14 cellular contexts compared by ENCODE assay signal in genomic region chr1:41902669-41903068, GRCh38. TPM values are rescaled to one million over a fixed set of nuclear protein-coding genes. Genes with fewer than 3 reads are reported as not detected.
A peak's percentile ranks its signal among the peaks of the same experiment; 100 is the strongest.
DNase-seq lines count a peak whose midpoint lies in the region; ATAC-seq and TF ChIP-seq lines count a peak whose summit lies in the region.
"Had no signal": no experiment of that assay in that cellular context is flagged by ENCODE, and none has a peak within 500 bp of the region (broad histone marks: within the 10 kb centered on the region; RNA-seq: fewer than 3 reads in every experiment).

No MANE protein-coding gene starts in this region.

- H3K27ac ChIP-seq in PC-3 (ENCODE audit: low read length): peak overlapping the region; percentile 80; the same call in 1 of the 2 replicates
- peak overlapping the region; percentile 63 for H3K27ac ChIP-seq in trophoblast cell (ENCODE audit: low read depth, low read length)
- no peak overlapping the region for H3K27ac ChIP-seq in gastrocnemius medialis
- no peak overlapping the region for H3K27ac ChIP-seq in sigmoid colon
- H3K27ac ChIP-seq: transverse colon had no signal

- POLR2A ChIA-PET in PC-3 (lab: Charles Lee; ENCODE audit: unreplicated experiment): no interaction called here

- H3K9me3 Mint-ChIP-seq in activated T-cell treated with anti-CD3 and anti-CD28 coated beads, Interleukin-2, amount 50 U/mL, for 4 hours: no peaks in the 10 kb centered on the region
- no peaks in the 10 kb centered on the region for H3K9me3 Mint-ChIP-seq in central memory CD8-positive, alpha-beta T cell
- H3K9me3 Mint-ChIP-seq: stimulated activated memory B cell treated with anti-CD40 and anti-IgM and Interleukin-4, amounts not matched to agents 10 μg/mL and 1 μg/mL and 100 μg/mL, for 72 hours had no signal

- H3K4me2 ChIP-seq in PC-3 (ENCODE audit: low read length) (peak overlapping the region; percentile 78), trophoblast cell (ENCODE audit: low read length) (peak overlapping the region; percentile 18)

- no peak overlapping the region for H4K12ac ChIP-seq in trophoblast cell (ENCODE audit: low read depth, low read length)

- peak overlapping the region; percentile 56 for H3K14ac ChIP-seq in trophoblast cell (ENCODE audit: low read length)

- H3K9ac ChIP-seq in PC-3 (ENCODE audit: low read length) (no peak overlapping the region), trophoblast cell (ENCODE audit: low read length) (no peak overlapping the region)

- no CpG with 5 or more reads among the region's 8 CpGs for WGBS in trophoblast cell (ENCODE audit: extremely low coverage, insufficient coverage, insufficient read length)
- 74 to 79% methylated on average over 8 of the region's 8 CpGs for WGBS in sigmoid colon, 2 donors

- H3K4ac ChIP-seq in trophoblast cell (ENCODE audit: low read depth, low read length): no peak overlapping the region

- peak overlapping the region; percentile 89 for H2BK12ac ChIP-seq in trophoblast cell (ENCODE audit: low read length)

- H3K9me2 ChIP-seq in PC-3 (replicated peaks; ENCODE audit: low read length): no peaks in the 10 kb centered on the region

- peak overlapping the region; percentile 2 for H3K4me3 Mint-ChIP-seq in activated T-cell treated with anti-CD3 and anti-CD28 coated beads, Interleukin-2, amount 50 U/mL, for 4 hours
- peak overlapping the region; percentile 12 for H3K4me3 Mint-ChIP-seq in central memory CD8-positive, alpha-beta T cell
- H3K4me3 Mint-ChIP-seq: stimulated activated memory B cell treated with anti-CD40 and anti-IgM and Interleukin-4, amounts not matched to agents 10 μg/mL and 1 μg/mL and 100 μg/mL, for 72 hours had no signal

- H2AFZ ChIP-seq in PC-3 (ENCODE audit: low read length): no peak overlapping the region
- no peak overlapping the region for H2AFZ ChIP-seq in trophoblast cell (ENCODE audit: insufficient read depth, low read length, poor library complexity)

- no peak for TF ChIP-seq EP300 in sigmoid colon (IDR thresholded peaks at IDR 0.05)

- H3K79me1 ChIP-seq in trophoblast cell (ENCODE audit: low read length): peaks cover 25% of the 10 kb centered on the region

- CTCF ChIA-PET in PC-3 (lab: Charles Lee): no interaction called here

- in situ Hi-C loops in gastrocnemius medialis (cut with MboI; ENCODE audit: low sequenced_read_pairs in 4 of 4): no loop called here

- H3K27ac Mint-ChIP-seq in central memory CD8-positive, alpha-beta T cell (ENCODE audit: low read depth): peak overlapping the region; percentile 67
- H3K27ac Mint-ChIP-seq: stimulated activated memory B cell treated with anti-CD40 and anti-IgM and Interleukin-4, amounts not matched to agents 10 μg/mL and 1 μg/mL and 100 μg/mL, for 72 hours had no signal

- H4K8ac ChIP-seq in trophoblast cell (ENCODE audit: low read depth, low read length): peak overlapping the region; percentile 55

- intact Hi-C loops in PC-3 (cut with micrococcal nuclease) (loop anchor here (5.0 kb wide), 2 partner anchors 40 to 60 kb away; no protein-coding TSS in a partner anchor), gastrocnemius medialis (cut with DNase I; ENCODE audit: low total_unique reads) (no loop called here), sigmoid colon (cut with DNase I) (loop anchor here (10.0 kb wide), 1 partner anchor 1392 kb away; no protein-coding TSS in a partner anchor)

- H4K91ac ChIP-seq in trophoblast cell (ENCODE audit: low read depth, low read length): peak overlapping the region; percentile 90

- TF ChIP-seq CTCF in PC-3 (conservative IDR thresholded peaks at IDR 0.05; ENCODE audit: low read depth, low read length) (no peak), gastrocnemius medialis (IDR thresholded peaks at IDR 0.05 in 4 of 5, conservative IDR thresholded peaks at IDR 0.05 in 1 of 5) (no peak), sigmoid colon (IDR thresholded peaks at IDR 0.05) (no peak)

- no peaks in the 10 kb centered on the region for H3K27me3 Mint-ChIP-seq in activated T-cell treated with anti-CD3 and anti-CD28 coated beads, Interleukin-2, amount 50 U/mL, for 4 hours (ENCODE audit: low read depth)
- no peaks in the 10 kb centered on the region for H3K27me3 Mint-ChIP-seq in central memory CD8-positive, alpha-beta T cell

- peak overlapping the region; percentile 62 for H2BK5ac ChIP-seq in trophoblast cell (ENCODE audit: low read depth, low read length, poor library complexity)

- ATAC-seq in activated T-cell treated with anti-CD3 and anti-CD28 coated beads, Interleukin-2, amount 50 U/mL, for 4 hours: peak in 1 of 2 donors; percentile 44
- ATAC-seq in PC-3: no peak
- ATAC-seq in central memory CD8-positive, alpha-beta T cell (replicated peaks; ENCODE audit: extremely low read depth, poor library complexity, severe bottlenecking): no peak
- no peak for ATAC-seq in gastrocnemius medialis
- ATAC-seq: stimulated activated memory B cell treated with anti-CD40 and anti-IgM and Interleukin-4, amounts not matched to agents 10 μg/mL and 1 μg/mL and 100 μg/mL, for 72 hours had no signal

- H3K9me3 ChIP-seq in PC-3 (ENCODE audit: low read length) (no peaks in the 10 kb centered on the region), trophoblast cell (ENCODE audit: insufficient read depth, low read depth, low read length) (no peaks in the 10 kb centered on the region), gastrocnemius medialis (no peaks in the 10 kb centered on the region), sigmoid colon (no peaks in the 10 kb centered on the region)
- H3K9me3 ChIP-seq: right lobe of liver, transverse colon had no signal

- H3K4me1 Mint-ChIP-seq in activated T-cell treated with anti-CD3 and anti-CD28 coated beads, Interleukin-2, amount 50 U/mL, for 4 hours (ENCODE audit: low read depth): peaks cover 75% of the 10 kb centered on the region
- H3K4me1 Mint-ChIP-seq in central memory CD8-positive, alpha-beta T cell: peaks cover 72% of the 10 kb centered on the region

- no peak for TF ChIP-seq POLR2A in gastrocnemius medialis (IDR thresholded peaks at IDR 0.05)
- no peak for TF ChIP-seq POLR2A in sigmoid colon (IDR thresholded peaks at IDR 0.05)

- H2AK5ac ChIP-seq in trophoblast cell (ENCODE audit: low read length): no peak overlapping the region

- peaks cover 93% of the 10 kb centered on the region for H3K79me2 ChIP-seq in PC-3 (ENCODE audit: low read length)
- H3K79me2 ChIP-seq in trophoblast cell (ENCODE audit: control insufficient read depth, insufficient read depth, low read length, poor library complexity): no peaks in the 10 kb centered on the region

- no peaks in the 10 kb centered on the region for H3F3A ChIP-seq in PC-3 (ENCODE audit: low read length, unreplicated experiment)

- H4K20me1 ChIP-seq in PC-3 (ENCODE audit: low read length): no peaks in the 10 kb centered on the region

- no peak overlapping the region for H3K18ac ChIP-seq in trophoblast cell (ENCODE audit: low read length)

- H3K27me3 ChIP-seq in PC-3 (ENCODE audit: low read length): no peaks in the 10 kb centered on the region
- H3K27me3 ChIP-seq in trophoblast cell (ENCODE audit: insufficient read depth, low read length): no peaks in the 10 kb centered on the region
- no peaks in the 10 kb centered on the region for H3K27me3 ChIP-seq in gastrocnemius medialis
- H3K27me3 ChIP-seq in sigmoid colon: no peaks in the 10 kb centered on the region
- H3K27me3 ChIP-seq: right lobe of liver, transverse colon had no signal

- H3K4me1 ChIP-seq in PC-3 (ENCODE audit: insufficient read depth, low read length) (peaks cover 50% of the 10 kb centered on the region), trophoblast cell (ENCODE audit: control insufficient read depth in 1 of 2, insufficient read depth in 2 of 2, low read length in 2 of 2) (peaks cover 25 to 28% of the 10 kb centered on the region in 2 experiments), gastrocnemius medialis (peaks cover 10 to 17% of the 10 kb centered on the region in 2 donors), sigmoid colon (no peaks in the 10 kb centered on the region)
- H3K4me1 ChIP-seq: right lobe of liver had no signal

- BruUV-seq in PC-3 (replicated peaks; lab: Mats Ljungman, UMichigan): no TSS peak

- DNase-seq in activated T-cell treated with anti-CD3 and anti-CD28 coated beads, Interleukin-2, amount 50 U/mL, for 4 hours: no peak
- DNase-seq in activated T-cell treated with anti-CD3 and anti-CD28 coated beads, Interleukin-2, amount 50 U/mL, for 1 hour: no peak
- DNase-seq in PC-3 (no peak), trophoblast cell (no peak), gastrocnemius medialis (no peak), AG08395 (ENCODE audit: low spot score) (no peak), sigmoid colon (no peak)
- DNase-seq in central memory CD8-positive, alpha-beta T cell (ENCODE audit: low spot score in 2 of 2): no peak
- DNase-seq: activated CD4-positive, CD25-positive, alpha-beta regulatory T cell; NCI-H1694; NCI-H510A treated with DMSO at 0.1 percent for 48 hours; right lobe of liver; transverse colon had no signal

- H3K36me3 ChIP-seq in PC-3 (ENCODE audit: low read depth, low read length): no peaks in the 10 kb centered on the region
- no peaks in the 10 kb centered on the region for H3K36me3 ChIP-seq in trophoblast cell (ENCODE audit: control insufficient read depth in 1 of 2, insufficient read depth in 2 of 2, low read length in 2 of 2)
- no peaks in the 10 kb centered on the region for H3K36me3 ChIP-seq in gastrocnemius medialis
- H3K36me3 ChIP-seq in sigmoid colon: no peaks in the 10 kb centered on the region
- H3K36me3 ChIP-seq: right lobe of liver, transverse colon had no signal

- H2BK120ac ChIP-seq in trophoblast cell (ENCODE audit: insufficient read depth, low read length, poor library complexity): peak overlapping the region; percentile 61

- H3K23ac ChIP-seq in trophoblast cell (ENCODE audit: low read length): no peak overlapping the region

- H3K4me3 ChIP-seq in PC-3 (ENCODE audit: low read length) (no peak overlapping the region), trophoblast cell (ENCODE audit: low read depth, low read length) (no peak overlapping the region), gastrocnemius medialis (no peak overlapping the region), sigmoid colon (no peak overlapping the region)
- H3K4me3 ChIP-seq: right lobe of liver, transverse colon had no signal

- no peaks in the 10 kb centered on the region for H3K36me3 Mint-ChIP-seq in activated T-cell treated with anti-CD3 and anti-CD28 coated beads, Interleukin-2, amount 50 U/mL, for 4 hours (ENCODE audit: insufficient read depth)
- H3K36me3 Mint-ChIP-seq in central memory CD8-positive, alpha-beta T cell (ENCODE audit: insufficient read depth): peaks cover 2% of the 10 kb centered on the region
- H3K36me3 Mint-ChIP-seq: stimulated activated memory B cell treated with anti-CD40 and anti-IgM and Interleukin-4, amounts not matched to agents 10 μg/mL and 1 μg/mL and 100 μg/mL, for 72 hours had no signal

RNA-seq across cellular contexts. Expression of gene HIVEP3, which starts 16.1 kb away (rescaled TPM):
- total RNA-seq in activated T-cell treated with anti-CD3 and anti-CD28 coated beads, Interleukin-2, amount 50 U/mL, for 4 hours: 100 to 1,000 TPM; 107 to 117 (median 114) TPM
- total RNA-seq in PC-3 (2014; rRNA removed) (8.4 and 9.8 TPM in 2 replicates), gastrocnemius medialis (1 to 10 TPM in 2 of 4 donors, under 1 TPM in 2; 0.80 to 1.8 (median 1.3) TPM), sigmoid colon (1 to 10 TPM; 1.4 to 3.2 (median 3.0) TPM)
- 1.6 and 1.8 TPM in 2 replicates for polyA plus RNA-seq in trophoblast cell (2013)
- 1 to 10 TPM; 3.3 to 7.8 (median 5.8) TPM for polyA plus RNA-seq in sigmoid colon

Comparison
In these comparisons a context has a peak if more than half of its experiments do, and no peak if none do; other contexts are left out.
1. H3K27ac ChIP-seq: peak in PC-3 (single experiment) and trophoblast cell (single experiment); none in gastrocnemius medialis (0 of 4) and sigmoid colon (0 of 4).